ENCODE assay signal across 8 cellular contexts in the genomic region with DNA sequence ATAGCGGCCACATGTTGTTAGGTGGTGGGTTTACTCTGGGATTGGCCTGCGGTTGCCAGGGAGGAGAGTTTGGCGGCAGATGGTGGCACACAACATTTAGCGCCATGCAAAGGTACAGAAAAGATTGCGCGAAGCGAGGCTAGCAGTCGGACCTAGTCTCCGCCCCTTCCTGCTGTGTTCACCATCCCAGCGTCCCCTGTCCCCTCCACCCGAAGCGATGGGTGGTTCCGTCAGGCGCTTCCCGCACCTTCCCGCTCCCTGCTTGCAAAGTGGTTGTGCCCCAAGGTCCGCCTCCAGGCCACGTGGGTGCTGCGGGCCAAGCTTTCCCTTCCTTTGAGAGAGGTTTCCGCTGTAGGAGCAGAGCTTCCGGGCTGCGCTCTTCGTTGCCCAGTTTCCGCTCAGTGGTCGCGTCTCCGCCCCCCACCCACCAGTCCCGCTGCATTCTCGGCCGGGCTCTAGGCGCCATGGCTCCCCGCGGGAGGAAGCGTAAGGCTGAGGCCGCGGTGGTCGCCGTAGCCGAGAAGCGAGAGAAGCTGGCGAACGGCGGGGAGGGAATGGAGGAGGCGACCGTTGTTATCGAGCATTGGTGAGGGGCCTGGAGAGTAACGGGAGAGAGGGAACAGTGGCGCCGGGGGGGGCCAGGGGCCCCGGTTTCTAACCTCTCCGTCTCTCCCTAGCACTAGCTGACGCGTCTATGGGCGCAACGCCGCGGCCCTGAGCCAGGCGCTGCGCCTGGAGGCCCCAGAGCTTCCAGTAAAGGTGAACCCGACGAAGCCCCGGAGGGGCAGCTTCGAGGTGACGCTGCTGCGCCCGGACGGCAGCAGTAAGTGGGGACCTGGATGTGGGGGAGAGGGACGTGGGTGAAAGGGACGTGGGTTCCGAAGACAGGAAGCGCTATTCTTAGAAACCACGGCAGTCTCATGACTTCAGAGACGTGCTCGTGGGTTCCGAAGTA. TPM values are rescaled to one million over a fixed set of nuclear protein-coding genes. Genes with fewer than 3 reads are reported as not detected.
DNase-seq lines count a peak whose midpoint lies in the region; ATAC-seq, FAIRE-seq and TF ChIP-seq lines count a peak whose summit lies in the region.

A gene with protein sequence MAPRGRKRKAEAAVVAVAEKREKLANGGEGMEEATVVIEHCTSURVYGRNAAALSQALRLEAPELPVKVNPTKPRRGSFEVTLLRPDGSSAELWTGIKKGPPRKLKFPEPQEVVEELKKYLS (plus strand): TSS at position 360 of the 955 bp plus-strand sequence. CDS start 105 bp downstream, at position 465.

- FAIRE-seq in GM12891 (lab: Jason Lieb, UNC), result peak; percentile 97

- H3K27ac Mint-ChIP-seq in T-cell, result peak within 1 kb of the TSS; percentile 97 to 99
- H3K27ac Mint-ChIP-seq in type B pancreatic cell, result peak within 1 kb of the TSS; percentile 93

- H3K36me3 Mint-ChIP-seq in T-cell, result peaks cover 42% of the 10 kb centered on the region
- peaks cover 17% of the 10 kb centered on the region for H3K36me3 Mint-ChIP-seq in type B pancreatic cell

- TF ChIP-seq POLR2A in GM12891 (IDR thresholded peaks at IDR 0.05; ENCODE audit: low read depth, low read length) (peak; percentile 96), adrenal gland (IDR thresholded peaks at IDR 0.05) (peak; percentile 82 to 97), heart left ventricle (IDR thresholded peaks at IDR 0.05) (peak in 1 of 2 donors; percentile 73)

- no peaks in the 10 kb centered on the region for H3K9me3 Mint-ChIP-seq in T-cell
- H3K9me3 Mint-ChIP-seq in type B pancreatic cell, result no peaks in the 10 kb centered on the region

- TF ChIP-seq CTCF in adrenal gland (IDR thresholded peaks at IDR 0.05) (peak in 1 of 6 experiments; percentile 4), heart left ventricle (IDR thresholded peaks at IDR 0.05) (peak in 1 of 12 donors; percentile 4), type B pancreatic cell (conservative IDR thresholded peaks at IDR 0.05) (no peak)

- DNase-seq in GM12891 (ENCODE audit: insufficient read length, low spot score) (peak; percentile 82), NCI-H1436 treated with DMSO at 0.1 percent for 48 hours (lab: John Stamatoyannopoulos, UW) (peak; percentile 81), T-cell (peak; percentile 84 to 94 (median 88)), adrenal gland (peak; percentile 95 to 98 (median 98)), heart left ventricle (peak; percentile 95 to 98 (median 97)), pons (ENCODE audit: low spot score) (peak; percentile 95), type B pancreatic cell (ENCODE audit: extremely low spot score, unreplicated experiment) (peak; percentile 97)

- intact Hi-C loops in adrenal gland (cut with DNase I), result no loop called here
- intact Hi-C loops in heart left ventricle (cut with DNase I), result loop anchor here in 6 of 10 donors (1.0 to 10.0 kb wide), 7 partner anchors 20 to 77 kb away; a partner anchor contains a TSS

- H3K4me3 Mint-ChIP-seq in T-cell, result peak within 1 kb of the TSS; percentile 93 to 99 (median 96)
- peak within 1 kb of the TSS; percentile 99 for H3K4me3 Mint-ChIP-seq in type B pancreatic cell

- H3K27ac ChIP-seq in adrenal gland (peak within 1 kb of the TSS; percentile 79 to 98 (median 90)), heart left ventricle (peak within 1 kb of the TSS; percentile 92 to 99 (median 96))

- WGBS in adrenal gland, 4 donors, result 0 to 1% (median 0%) methylated on average over 12 to 75 of the region's 75 CpGs
- WGBS in heart left ventricle, 4 donors, result 0 to 2% (median 0%) methylated on average over 21 to 75 of the region's 75 CpGs

- peaks cover 40 to 43% (median 42%) of the 10 kb centered on the region in 3 donors for H3K4me1 Mint-ChIP-seq in T-cell
- peaks cover 9% of the 10 kb centered on the region for H3K4me1 Mint-ChIP-seq in type B pancreatic cell (ENCODE audit: unreplicated experiment)

- H3K4me1 ChIP-seq in adrenal gland (replicated peaks in 1 of 2), result peaks cover 11 to 18% of the 10 kb centered on the region in 2 donors
- H3K4me1 ChIP-seq in heart left ventricle, result peaks cover 2 to 42% (median 14%) of the 10 kb centered on the region in 12 donors

- peak within 1 kb of the TSS; percentile 12 to 98 (median 74) for H3K4me3 ChIP-seq in adrenal gland
- H3K4me3 ChIP-seq in heart left ventricle, result peak within 1 kb of the TSS; percentile 78 to 99 (median 92)

- peak; percentile 91 for ATAC-seq in HG02840 (IDR thresholded peaks at IDR 0.05; ENCODE audit: low FRiP score, unreplicated experiment)
- peak; percentile 83 to 88 (median 86) for ATAC-seq in T-cell (replicated peaks in 1 of 4)
- peak; percentile 96 to 98 (median 98) for ATAC-seq in heart left ventricle

- H3K27me3 ChIP-seq in adrenal gland (no peaks in the 10 kb centered on the region), heart left ventricle (no peaks in the 10 kb centered on the region)

- H3K36me3 ChIP-seq in adrenal gland (replicated peaks in 1 of 2) (peaks cover 0 to 55% of the 10 kb centered on the region in 2 donors), heart left ventricle (peaks cover 3 to 78% (median 68%) of the 10 kb centered on the region in 9 donors)

- POLR2A ChIA-PET in T-cell (lab: Charles Lee), result interaction anchor here (0.5 to 1.7 kb wide), 9 partner anchors 10 to 322 kb away, joined by 3 to 6 read pairs (median 4); a partner anchor contains a TSS

- H3K9me3 ChIP-seq in adrenal gland (replicated peaks in 1 of 3) (no peaks in the 10 kb centered on the region), heart left ventricle (no peaks in the 10 kb centered on the region)

- CTCF ChIA-PET in T-cell (lab: Charles Lee), result interaction anchor here (0.5 to 2.3 kb wide), 6 partner anchors 27 to 827 kb away, joined by 3 to 22 read pairs (median 4); a partner anchor contains a TSS

- H3K27me3 Mint-ChIP-seq in T-cell, result no peaks in the 10 kb centered on the region
- H3K27me3 Mint-ChIP-seq in type B pancreatic cell, result no peaks in the 10 kb centered on the region

TF ChIP-seq in GM12891, 5 proteins besides CTCF, POLR2A, EP300 and RAD21:
- TF ChIP-seq TAF1 (IDR thresholded peaks at IDR 0.05; ENCODE audit: low read depth, low read length) (peak; percentile 86), SPI1 (IDR thresholded peaks at IDR 0.05; ENCODE audit: low read depth, low read length) (no peak), POU2F2 (IDR thresholded peaks at IDR 0.05; ENCODE audit: low read depth, low read length) (peak; percentile 78), POLR2AphosphoS5 (IDR thresholded peaks at IDR 0.05; ENCODE audit: low read depth, low read length) (peak; percentile 95), PAX5 (IDR thresholded peaks at IDR 0.05; ENCODE audit: insufficient read depth, low read length, severe bottlenecking) (peak; percentile 44)
TF ChIP-seq in GM12891: peak in this region for 4.

RNA-seq across cellular contexts. Expression of the gene that starts here (rescaled TPM):
- polyA plus RNA-seq in GM12891 (2012; ENCODE audit: low read depth, missing spikeins), result 246 TPM
- total RNA-seq in T-cell (100 to 1,000 TPM in 3 of 5 donors, 10 to 100 TPM in 2; 88.5 to 155 (median 113) TPM), adrenal gland (100 to 1,000 TPM; 145 to 327 (median 257) TPM), heart left ventricle (100 to 1,000 TPM in 1 of 9 donors, 10 to 100 TPM in 8; 56.8 to 134 (median 85.7) TPM), type B pancreatic cell (ENCODE audit: low replicate concordance) (107 and 144 TPM in 2 replicates)
- polyA plus RNA-seq in adrenal gland (100 to 1,000 TPM in 2 of 3 donors, 10 to 100 TPM in 1; 33.8 to 150 (median 131) TPM), heart left ventricle (100 to 1,000 TPM in 1 of 2 donors, 10 to 100 TPM in 1; 68.8 to 116 TPM)

Comparison
In these comparisons a context has a peak if more than half of its experiments do, and no peak if none do; other contexts are left out.
1. Peak in every context shown above with its lines: DNase-seq, ATAC-seq, H3K4me3 ChIP-seq and H3K27ac ChIP-seq.
2. intact Hi-C loops: an anchor here in heart left ventricle (1.0 to 10.0 kb wide); none called in adrenal gland.